In the genomic region with DNA sequence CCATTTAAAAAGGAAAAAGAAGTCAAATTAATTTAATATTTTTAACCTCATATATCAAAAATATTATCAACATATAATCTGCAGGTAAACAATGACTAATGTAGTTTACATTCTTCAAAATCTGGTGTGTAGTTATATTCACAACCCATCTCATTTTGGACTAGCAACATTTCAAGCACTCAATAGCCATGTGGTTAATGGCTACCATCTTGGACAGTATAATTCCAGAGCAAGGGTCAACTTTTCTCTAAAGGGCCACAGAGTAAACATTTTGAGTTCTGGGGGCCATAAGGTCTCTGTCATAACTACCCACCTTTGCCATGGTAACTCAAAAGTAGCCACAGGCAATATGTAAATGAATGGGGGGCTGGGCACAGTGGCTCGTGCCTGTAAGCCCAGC, we compare ENCODE assay signal across 1 cellular context.
TF ChIP-seq lines count a peak whose summit lies in the region.

No MANE protein-coding gene starts in this region.

TF ChIP-seq in HepG2, 621 proteins besides CTCF, POLR2A, EP300 and RAD21 (continued from another document and continues in another):
- TF ChIP-seq, protein P1, sequence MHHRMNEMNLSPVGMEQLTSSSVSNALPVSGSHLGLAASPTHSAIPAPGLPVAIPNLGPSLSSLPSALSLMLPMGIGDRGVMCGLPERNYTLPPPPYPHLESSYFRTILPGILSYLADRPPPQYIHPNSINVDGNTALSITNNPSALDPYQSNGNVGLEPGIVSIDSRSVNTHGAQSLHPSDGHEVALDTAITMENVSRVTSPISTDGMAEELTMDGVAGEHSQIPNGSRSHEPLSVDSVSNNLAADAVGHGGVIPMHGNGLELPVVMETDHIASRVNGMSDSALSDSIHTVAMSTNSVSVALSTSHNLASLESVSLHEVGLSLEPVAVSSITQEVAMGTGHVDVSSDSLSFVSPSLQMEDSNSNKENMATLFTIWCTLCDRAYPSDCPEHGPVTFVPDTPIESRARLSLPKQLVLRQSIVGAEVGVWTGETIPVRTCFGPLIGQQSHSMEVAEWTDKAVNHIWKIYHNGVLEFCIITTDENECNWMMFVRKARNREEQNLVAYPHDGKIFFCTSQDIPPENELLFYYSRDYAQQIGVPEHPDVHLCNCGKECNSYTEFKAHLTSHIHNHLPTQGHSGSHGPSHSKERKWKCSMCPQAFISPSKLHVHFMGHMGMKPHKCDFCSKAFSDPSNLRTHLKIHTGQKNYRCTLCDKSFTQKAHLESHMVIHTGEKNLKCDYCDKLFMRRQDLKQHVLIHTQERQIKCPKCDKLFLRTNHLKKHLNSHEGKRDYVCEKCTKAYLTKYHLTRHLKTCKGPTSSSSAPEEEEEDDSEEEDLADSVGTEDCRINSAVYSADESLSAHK (CRISPR knock-in tag; IDR thresholded peaks at IDR 0.05; ENCODE audit: borderline replicate concordance) = no peak
- TF ChIP-seq ZNF557 (CRISPR knock-in tag; IDR thresholded peaks at IDR 0.05) = no peak
- no peak for TF ChIP-seq ZNF441 (CRISPR knock-in tag; IDR thresholded peaks at IDR 0.05; ENCODE audit: borderline replicate concordance)
- TF ChIP-seq, protein P2, sequence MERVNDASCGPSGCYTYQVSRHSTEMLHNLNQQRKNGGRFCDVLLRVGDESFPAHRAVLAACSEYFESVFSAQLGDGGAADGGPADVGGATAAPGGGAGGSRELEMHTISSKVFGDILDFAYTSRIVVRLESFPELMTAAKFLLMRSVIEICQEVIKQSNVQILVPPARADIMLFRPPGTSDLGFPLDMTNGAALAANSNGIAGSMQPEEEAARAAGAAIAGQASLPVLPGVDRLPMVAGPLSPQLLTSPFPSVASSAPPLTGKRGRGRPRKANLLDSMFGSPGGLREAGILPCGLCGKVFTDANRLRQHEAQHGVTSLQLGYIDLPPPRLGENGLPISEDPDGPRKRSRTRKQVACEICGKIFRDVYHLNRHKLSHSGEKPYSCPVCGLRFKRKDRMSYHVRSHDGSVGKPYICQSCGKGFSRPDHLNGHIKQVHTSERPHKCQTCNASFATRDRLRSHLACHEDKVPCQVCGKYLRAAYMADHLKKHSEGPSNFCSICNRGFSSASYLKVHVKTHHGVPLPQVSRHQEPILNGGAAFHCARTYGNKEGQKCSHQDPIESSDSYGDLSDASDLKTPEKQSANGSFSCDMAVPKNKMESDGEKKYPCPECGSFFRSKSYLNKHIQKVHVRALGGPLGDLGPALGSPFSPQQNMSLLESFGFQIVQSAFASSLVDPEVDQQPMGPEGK (CRISPR knock-in tag; IDR thresholded peaks at IDR 0.05) = peak; percentile 10; the same call in 1 of the 2 replicates
- peak; percentile 89 for TF ChIP-seq EHMT2 (IDR thresholded peaks at IDR 0.05; ENCODE audit: borderline replicate concordance, low read depth, low read length)
- TF ChIP-seq AGO2 (optimal IDR thresholded peaks at IDR 0.05; ENCODE audit: low read depth, low read length) = no peak
- TF ChIP-seq ZNF264 (CRISPR knock-in tag; IDR thresholded peaks at IDR 0.05) = no peak
- no peak for TF ChIP-seq ZNF605 (CRISPR knock-in tag; IDR thresholded peaks at IDR 0.05)
- no peak for TF ChIP-seq ZNF781 (CRISPR knock-in tag; IDR thresholded peaks at IDR 0.05; ENCODE audit: borderline replicate concordance, not compliant biosample characterization)
- 0 out of 2 replicates have a peak, but pooled peaks have one; percentile 22 for TF ChIP-seq ZNF205 (CRISPR knock-in tag; IDR thresholded peaks at IDR 0.05)
- no peak for TF ChIP-seq SNAI1 (CRISPR knock-in tag; IDR thresholded peaks at IDR 0.05; ENCODE audit: borderline replicate concordance)
- TF ChIP-seq SETDB1 (CRISPR knock-in tag; IDR thresholded peaks at IDR 0.05; ENCODE audit: borderline replicate concordance) = no peak
- TF ChIP-seq ZKSCAN5 (CRISPR knock-in tag; IDR thresholded peaks at IDR 0.05) = no peak
- TF ChIP-seq NR2F6 (IDR thresholded peaks at IDR 0.05) = 0 out of 2 replicates have a peak, but pooled peaks have one; percentile 14
- no peak for TF ChIP-seq NR2F6 (CRISPR knock-in tag; IDR thresholded peaks at IDR 0.05)
- no peak for TF ChIP-seq ZBTB7A (CRISPR knock-in tag; IDR thresholded peaks at IDR 0.05)
- TF ChIP-seq ZFP37 (CRISPR knock-in tag; IDR thresholded peaks at IDR 0.05; ENCODE audit: borderline replicate concordance) = no peak
- TF ChIP-seq ZNF451 (CRISPR knock-in tag; IDR thresholded peaks at IDR 0.05) = no peak
- TF ChIP-seq, protein P3, sequence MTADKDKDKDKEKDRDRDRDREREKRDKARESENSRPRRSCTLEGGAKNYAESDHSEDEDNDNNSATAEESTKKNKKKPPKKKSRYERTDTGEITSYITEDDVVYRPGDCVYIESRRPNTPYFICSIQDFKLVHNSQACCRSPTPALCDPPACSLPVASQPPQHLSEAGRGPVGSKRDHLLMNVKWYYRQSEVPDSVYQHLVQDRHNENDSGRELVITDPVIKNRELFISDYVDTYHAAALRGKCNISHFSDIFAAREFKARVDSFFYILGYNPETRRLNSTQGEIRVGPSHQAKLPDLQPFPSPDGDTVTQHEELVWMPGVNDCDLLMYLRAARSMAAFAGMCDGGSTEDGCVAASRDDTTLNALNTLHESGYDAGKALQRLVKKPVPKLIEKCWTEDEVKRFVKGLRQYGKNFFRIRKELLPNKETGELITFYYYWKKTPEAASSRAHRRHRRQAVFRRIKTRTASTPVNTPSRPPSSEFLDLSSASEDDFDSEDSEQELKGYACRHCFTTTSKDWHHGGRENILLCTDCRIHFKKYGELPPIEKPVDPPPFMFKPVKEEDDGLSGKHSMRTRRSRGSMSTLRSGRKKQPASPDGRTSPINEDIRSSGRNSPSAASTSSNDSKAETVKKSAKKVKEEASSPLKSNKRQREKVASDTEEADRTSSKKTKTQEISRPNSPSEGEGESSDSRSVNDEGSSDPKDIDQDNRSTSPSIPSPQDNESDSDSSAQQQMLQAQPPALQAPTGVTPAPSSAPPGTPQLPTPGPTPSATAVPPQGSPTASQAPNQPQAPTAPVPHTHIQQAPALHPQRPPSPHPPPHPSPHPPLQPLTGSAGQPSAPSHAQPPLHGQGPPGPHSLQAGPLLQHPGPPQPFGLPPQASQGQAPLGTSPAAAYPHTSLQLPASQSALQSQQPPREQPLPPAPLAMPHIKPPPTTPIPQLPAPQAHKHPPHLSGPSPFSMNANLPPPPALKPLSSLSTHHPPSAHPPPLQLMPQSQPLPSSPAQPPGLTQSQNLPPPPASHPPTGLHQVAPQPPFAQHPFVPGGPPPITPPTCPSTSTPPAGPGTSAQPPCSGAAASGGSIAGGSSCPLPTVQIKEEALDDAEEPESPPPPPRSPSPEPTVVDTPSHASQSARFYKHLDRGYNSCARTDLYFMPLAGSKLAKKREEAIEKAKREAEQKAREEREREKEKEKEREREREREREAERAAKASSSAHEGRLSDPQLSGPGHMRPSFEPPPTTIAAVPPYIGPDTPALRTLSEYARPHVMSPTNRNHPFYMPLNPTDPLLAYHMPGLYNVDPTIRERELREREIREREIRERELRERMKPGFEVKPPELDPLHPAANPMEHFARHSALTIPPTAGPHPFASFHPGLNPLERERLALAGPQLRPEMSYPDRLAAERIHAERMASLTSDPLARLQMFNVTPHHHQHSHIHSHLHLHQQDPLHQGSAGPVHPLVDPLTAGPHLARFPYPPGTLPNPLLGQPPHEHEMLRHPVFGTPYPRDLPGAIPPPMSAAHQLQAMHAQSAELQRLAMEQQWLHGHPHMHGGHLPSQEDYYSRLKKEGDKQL (CRISPR knock-in tag; IDR thresholded peaks at IDR 0.05; ENCODE audit: low read depth) = no peak
- TF ChIP-seq, protein P4, sequence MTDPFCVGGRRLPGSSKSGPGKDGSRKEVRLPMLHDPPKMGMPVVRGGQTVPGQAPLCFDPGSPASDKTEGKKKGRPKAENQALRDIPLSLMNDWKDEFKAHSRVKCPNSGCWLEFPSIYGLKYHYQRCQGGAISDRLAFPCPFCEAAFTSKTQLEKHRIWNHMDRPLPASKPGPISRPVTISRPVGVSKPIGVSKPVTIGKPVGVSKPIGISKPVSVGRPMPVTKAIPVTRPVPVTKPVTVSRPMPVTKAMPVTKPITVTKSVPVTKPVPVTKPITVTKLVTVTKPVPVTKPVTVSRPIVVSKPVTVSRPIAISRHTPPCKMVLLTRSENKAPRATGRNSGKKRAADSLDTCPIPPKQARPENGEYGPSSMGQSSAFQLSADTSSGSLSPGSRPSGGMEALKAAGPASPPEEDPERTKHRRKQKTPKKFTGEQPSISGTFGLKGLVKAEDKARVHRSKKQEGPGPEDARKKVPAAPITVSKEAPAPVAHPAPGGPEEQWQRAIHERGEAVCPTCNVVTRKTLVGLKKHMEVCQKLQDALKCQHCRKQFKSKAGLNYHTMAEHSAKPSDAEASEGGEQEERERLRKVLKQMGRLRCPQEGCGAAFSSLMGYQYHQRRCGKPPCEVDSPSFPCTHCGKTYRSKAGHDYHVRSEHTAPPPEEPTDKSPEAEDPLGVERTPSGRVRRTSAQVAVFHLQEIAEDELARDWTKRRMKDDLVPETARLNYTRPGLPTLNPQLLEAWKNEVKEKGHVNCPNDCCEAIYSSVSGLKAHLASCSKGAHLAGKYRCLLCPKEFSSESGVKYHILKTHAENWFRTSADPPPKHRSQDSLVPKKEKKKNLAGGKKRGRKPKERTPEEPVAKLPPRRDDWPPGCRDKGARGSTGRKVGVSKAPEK (CRISPR knock-in tag; IDR thresholded peaks at IDR 0.05; ENCODE audit: borderline replicate concordance) = no peak
- TF ChIP-seq EEA1 (CRISPR knock-in tag; IDR thresholded peaks at IDR 0.05; ENCODE audit: borderline replicate concordance) = no peak
- TF ChIP-seq RFXAP (CRISPR knock-in tag; IDR thresholded peaks at IDR 0.05; ENCODE audit: borderline replicate concordance) = no peak
- TF ChIP-seq, protein P5, sequence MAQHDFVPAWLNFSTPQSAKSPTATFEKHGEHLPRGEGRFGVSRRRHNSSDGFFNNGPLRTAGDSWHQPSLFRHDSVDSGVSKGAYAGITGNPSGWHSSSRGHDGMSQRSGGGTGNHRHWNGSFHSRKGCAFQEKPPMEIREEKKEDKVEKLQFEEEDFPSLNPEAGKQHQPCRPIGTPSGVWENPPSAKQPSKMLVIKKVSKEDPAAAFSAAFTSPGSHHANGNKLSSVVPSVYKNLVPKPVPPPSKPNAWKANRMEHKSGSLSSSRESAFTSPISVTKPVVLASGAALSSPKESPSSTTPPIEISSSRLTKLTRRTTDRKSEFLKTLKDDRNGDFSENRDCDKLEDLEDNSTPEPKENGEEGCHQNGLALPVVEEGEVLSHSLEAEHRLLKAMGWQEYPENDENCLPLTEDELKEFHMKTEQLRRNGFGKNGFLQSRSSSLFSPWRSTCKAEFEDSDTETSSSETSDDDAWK (CRISPR knock-in tag; IDR thresholded peaks at IDR 0.05) = no peak
- no peak for TF ChIP-seq TMF1 (CRISPR knock-in tag; IDR thresholded peaks at IDR 0.05; ENCODE audit: low read depth)
- no peak for TF ChIP-seq CHD4 (IDR thresholded peaks at IDR 0.05; ENCODE audit: borderline replicate concordance, low read length)
- TF ChIP-seq MXD4 (CRISPR knock-in tag; IDR thresholded peaks at IDR 0.05) = no peak
- TF ChIP-seq STAG1 (CRISPR knock-in tag; IDR thresholded peaks at IDR 0.05) = no peak
- TF ChIP-seq, protein P6, sequence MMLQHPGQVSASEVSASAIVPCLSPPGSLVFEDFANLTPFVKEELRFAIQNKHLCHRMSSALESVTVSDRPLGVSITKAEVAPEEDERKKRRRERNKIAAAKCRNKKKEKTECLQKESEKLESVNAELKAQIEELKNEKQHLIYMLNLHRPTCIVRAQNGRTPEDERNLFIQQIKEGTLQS (CRISPR knock-in tag; IDR thresholded peaks at IDR 0.05) = 0 out of 2 replicates have a peak, but pooled peaks have one; percentile 10
- TF ChIP-seq, protein P7, sequence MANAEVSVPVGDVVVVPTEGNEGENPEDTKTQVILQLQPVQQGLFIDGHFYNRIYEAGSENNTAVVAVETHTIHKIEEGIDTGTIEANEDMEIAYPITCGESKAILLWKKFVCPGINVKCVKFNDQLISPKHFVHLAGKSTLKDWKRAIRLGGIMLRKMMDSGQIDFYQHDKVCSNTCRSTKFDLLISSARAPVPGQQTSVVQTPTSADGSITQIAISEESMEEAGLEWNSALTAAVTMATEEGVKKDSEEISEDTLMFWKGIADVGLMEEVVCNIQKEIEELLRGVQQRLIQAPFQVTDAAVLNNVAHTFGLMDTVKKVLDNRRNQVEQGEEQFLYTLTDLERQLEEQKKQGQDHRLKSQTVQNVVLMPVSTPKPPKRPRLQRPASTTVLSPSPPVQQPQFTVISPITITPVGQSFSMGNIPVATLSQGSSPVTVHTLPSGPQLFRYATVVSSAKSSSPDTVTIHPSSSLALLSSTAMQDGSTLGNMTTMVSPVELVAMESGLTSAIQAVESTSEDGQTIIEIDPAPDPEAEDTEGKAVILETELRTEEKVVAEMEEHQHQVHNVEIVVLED (CRISPR knock-in tag; IDR thresholded peaks at IDR 0.05; ENCODE audit: borderline replicate concordance) = no peak
- no peak for TF ChIP-seq CREB1 (IDR thresholded peaks at IDR 0.05)
- peak; percentile 7; the same call in 1 of the 2 replicates for TF ChIP-seq CREB1 (CRISPR knock-in tag; IDR thresholded peaks at IDR 0.05)
- TF ChIP-seq MAFG (CRISPR knock-in tag; IDR thresholded peaks at IDR 0.05) = no peak
- TF ChIP-seq, protein P8, sequence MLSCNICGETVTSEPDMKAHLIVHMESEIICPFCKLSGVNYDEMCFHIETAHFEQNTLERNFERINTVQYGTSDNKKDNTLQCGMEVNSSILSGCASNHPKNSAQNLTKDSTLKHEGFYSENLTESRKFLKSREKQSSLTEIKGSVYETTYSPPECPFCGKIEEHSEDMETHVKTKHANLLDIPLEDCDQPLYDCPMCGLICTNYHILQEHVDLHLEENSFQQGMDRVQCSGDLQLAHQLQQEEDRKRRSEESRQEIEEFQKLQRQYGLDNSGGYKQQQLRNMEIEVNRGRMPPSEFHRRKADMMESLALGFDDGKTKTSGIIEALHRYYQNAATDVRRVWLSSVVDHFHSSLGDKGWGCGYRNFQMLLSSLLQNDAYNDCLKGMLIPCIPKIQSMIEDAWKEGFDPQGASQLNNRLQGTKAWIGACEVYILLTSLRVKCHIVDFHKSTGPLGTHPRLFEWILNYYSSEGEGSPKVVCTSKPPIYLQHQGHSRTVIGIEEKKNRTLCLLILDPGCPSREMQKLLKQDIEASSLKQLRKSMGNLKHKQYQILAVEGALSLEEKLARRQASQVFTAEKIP (CRISPR knock-in tag; IDR thresholded peaks at IDR 0.05; ENCODE audit: borderline replicate concordance) = no peak
- no peak for TF ChIP-seq ELF3 (CRISPR knock-in tag; IDR thresholded peaks at IDR 0.05)
- no peak for TF ChIP-seq MAFF (IDR thresholded peaks at IDR 0.05; ENCODE audit: low read depth, low read length)
- TF ChIP-seq ZBTB8A (CRISPR knock-in tag; IDR thresholded peaks at IDR 0.05; ENCODE audit: borderline replicate concordance, low read depth) = no peak
- TF ChIP-seq, protein P9, sequence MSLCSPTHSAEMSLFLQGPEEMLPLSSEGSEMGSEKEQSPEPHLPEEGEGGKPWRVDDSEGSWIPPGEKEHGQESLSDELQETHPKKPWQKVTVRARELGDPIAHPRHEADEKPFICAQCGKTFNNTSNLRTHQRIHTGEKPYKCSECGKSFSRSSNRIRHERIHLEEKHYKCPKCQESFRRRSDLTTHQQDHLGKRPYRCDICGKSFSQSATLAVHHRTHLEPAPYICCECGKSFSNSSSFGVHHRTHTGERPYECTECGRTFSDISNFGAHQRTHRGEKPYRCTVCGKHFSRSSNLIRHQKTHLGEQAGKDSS (CRISPR knock-in tag; IDR thresholded peaks at IDR 0.05; ENCODE audit: borderline replicate concordance, low read depth) = no peak
- TF ChIP-seq IRF2 (CRISPR knock-in tag; IDR thresholded peaks at IDR 0.05) = no peak
